Comparison of ENCODE assay signal across 8 cellular contexts in the genomic region with DNA sequence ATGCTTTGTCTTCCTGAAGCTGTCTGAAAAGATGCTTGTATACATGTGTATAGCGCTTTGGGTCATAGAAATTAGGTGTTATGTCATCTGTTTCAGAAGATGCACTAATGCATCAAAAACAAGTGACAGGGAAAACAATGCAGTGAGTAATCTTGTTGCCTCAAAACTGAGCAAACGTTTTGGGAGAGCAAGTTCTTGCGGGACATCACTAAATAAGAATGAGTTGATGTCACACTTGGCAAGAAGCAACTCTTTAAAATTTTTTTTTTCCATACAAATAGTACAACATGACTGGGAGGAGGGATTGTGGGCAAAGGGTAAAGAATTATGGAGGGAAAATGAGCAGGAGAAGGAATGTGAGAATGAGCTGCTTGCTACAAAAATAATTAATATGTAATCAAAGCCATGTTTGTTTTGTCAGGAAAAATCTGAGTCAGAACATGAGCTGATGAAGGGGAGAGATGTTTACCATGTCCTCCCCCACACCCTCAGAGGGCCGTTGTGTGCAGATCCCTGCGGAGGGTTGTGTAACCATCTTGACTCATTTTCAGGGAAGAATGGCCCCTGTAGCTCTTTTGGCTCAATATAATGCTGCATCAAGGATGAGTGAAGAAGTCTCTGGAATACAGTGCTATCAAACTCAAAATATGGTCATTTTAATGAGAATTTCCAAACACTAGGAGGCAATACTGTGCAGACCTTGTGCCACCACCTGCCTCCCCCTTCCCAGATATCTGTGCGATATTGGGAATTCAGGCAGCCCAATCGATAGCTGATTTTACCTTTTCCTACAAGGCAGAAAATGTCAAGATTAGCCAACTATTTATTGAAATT.
DNase-seq lines count a peak whose midpoint lies in the region; ATAC-seq, FAIRE-seq and TF ChIP-seq lines count a peak whose summit lies in the region.

No MANE protein-coding gene starts in this region.

- in situ Hi-C loops in ACHN (cut with HindIII; ENCODE audit: low pct_ligation_motif_present, low pct_unique_long_range_greater_than_20kb, low sequenced_read_pairs): no loop called here

- no peaks in the 10 kb centered on the region for H3K9me2 ChIP-seq in Loucy (replicated peaks; ENCODE audit: low read depth, low read length)

- DNase-seq in ACHN (peak; percentile 42), caudate nucleus (lab: John Stamatoyannopoulos, UW) (peak in 1 of 61 donors; percentile 1), NCI-H510A treated with DMSO at 0.1 percent for 48 hours (lab: John Stamatoyannopoulos, UW) (no peak), GM19239 (ENCODE audit: insufficient read length, low spot score) (no peak)
- no peak for DNase-seq in effector CD8-positive, alpha-beta T cell (lab: John Stamatoyannopoulos, UW)

- H3K27me3 ChIP-seq in Loucy (ENCODE audit: insufficient read depth, low read length, poor library complexity, severe bottlenecking) (no peaks in the 10 kb centered on the region), mucosa of rectum (ENCODE audit: control insufficient read depth in 2 of 2, insufficient read depth in 2 of 2, low read length in 2 of 2) (no peaks in the 10 kb centered on the region)

- no peak overlapping the region for H3K4me2 ChIP-seq in Loucy (ENCODE audit: low read depth, low read length, poor library complexity, severe bottlenecking)

- 0 out of 2 replicates have a peak, but pooled peaks have one; percentile 14 for TF ChIP-seq CTCF in Loucy (conservative IDR thresholded peaks at IDR 0.05; ENCODE audit: low read length)

- no peaks in the 10 kb centered on the region for H3F3A ChIP-seq in Loucy (ENCODE audit: low read depth)

- H3K4me3 ChIP-seq in Loucy (ENCODE audit: low read length, poor library complexity, severe bottlenecking): no peak overlapping the region
- no peak overlapping the region for H3K4me3 ChIP-seq in mucosa of rectum (ENCODE audit: low read length in 2 of 2)

- H3K4me1 ChIP-seq in Loucy (ENCODE audit: insufficient read depth, low read length, poor library complexity, severe bottlenecking): peaks cover 2% of the 10 kb centered on the region
- H3K4me1 ChIP-seq in mucosa of rectum (ENCODE audit: control insufficient read depth in 2 of 2, insufficient read depth in 2 of 2, low read length in 2 of 2): peaks cover 2% of the 10 kb centered on the region in 2 donors

- H2AFZ ChIP-seq in Loucy (ENCODE audit: low read length): no peak overlapping the region

- H3K9ac ChIP-seq in Loucy (ENCODE audit: low read depth, low read length, poor library complexity, severe bottlenecking): no peak overlapping the region
- H3K9ac ChIP-seq in mucosa of rectum (ENCODE audit: low read depth in 1 of 2, low read length in 2 of 2): no peak overlapping the region

- H3K27ac ChIP-seq in caudate nucleus (ENCODE audit: low read depth, low read length) (peak overlapping the region; percentile 79), mucosa of rectum (ENCODE audit: low read depth in 2 of 2, low read length in 2 of 2) (peak overlapping the region; percentile 39 to 49)

- no peak for FAIRE-seq in GM19239 (lab: Jason Lieb, UNC)

- no peaks in the 10 kb centered on the region for H3K79me2 ChIP-seq in Loucy (ENCODE audit: insufficient read depth, low read length)

- no peaks in the 10 kb centered on the region for H4K20me1 ChIP-seq in Loucy (ENCODE audit: insufficient read depth, low read length, poor library complexity, severe bottlenecking)

- no peaks in the 10 kb centered on the region for H3K36me3 ChIP-seq in Loucy (ENCODE audit: insufficient read depth, low read length)
- no peaks in the 10 kb centered on the region for H3K36me3 ChIP-seq in mucosa of rectum (ENCODE audit: control insufficient read depth in 2 of 2, insufficient read depth in 2 of 2, low read length in 2 of 2)

- no peak for ATAC-seq in HG03521 (IDR thresholded peaks at IDR 0.05; ENCODE audit: unreplicated experiment)

- H3K9me3 ChIP-seq in Loucy (ENCODE audit: insufficient read depth, low read depth, low read length) (no peaks in the 10 kb centered on the region), mucosa of rectum (ENCODE audit: control insufficient read depth in 2 of 2, low read length in 2 of 2) (no peaks in the 10 kb centered on the region)
